8 cellular contexts compared by ENCODE assay signal in genomic region chr2:237895544-237896506, GRCh38. TPM values are rescaled to one million over a fixed set of nuclear protein-coding genes. Genes with fewer than 3 reads are reported as not detected.
A peak's percentile ranks its signal among the peaks of the same experiment; 100 is the strongest.
DNase-seq lines count a peak whose midpoint lies in the region; ATAC-seq, FAIRE-seq and TF ChIP-seq lines count a peak whose summit lies in the region.

No MANE protein-coding gene starts in this region.

- H3K27me3 Mint-ChIP-seq in astrocyte (ENCODE audit: low read depth, unreplicated experiment) (no peaks in the 10 kb centered on the region), WTC11 (ENCODE audit: low read depth) (no peaks in the 10 kb centered on the region), neural progenitor cell (ENCODE audit: insufficient read depth, low read depth) (peaks cover 14% of the 10 kb centered on the region)

- 57% methylated on average over 20 of the region's 27 CpGs for WGBS in suprapubic skin

- H3K27me3 ChIP-seq in astrocyte (ENCODE audit: insufficient read depth, low read length) = no peaks in the 10 kb centered on the region
- no peaks in the 10 kb centered on the region for H3K27me3 ChIP-seq in suprapubic skin
- no peaks in the 10 kb centered on the region for H3K27me3 ChIP-seq in neural progenitor cell

- H3K4me3 Mint-ChIP-seq in astrocyte (ENCODE audit: unreplicated experiment) = no peak overlapping the region
- H3K4me3 Mint-ChIP-seq in WTC11 = no peak overlapping the region
- no peak overlapping the region for H3K4me3 Mint-ChIP-seq in neural progenitor cell

- H3K9ac ChIP-seq in astrocyte (ENCODE audit: low read length) (peak overlapping the region; percentile 5), neural progenitor cell (no peak overlapping the region)

- peak overlapping the region; percentile 53 for H2AFZ ChIP-seq in astrocyte (ENCODE audit: low read depth, low read length)
- H2AFZ ChIP-seq in neural progenitor cell (replicated peaks) = no peak overlapping the region

- no peak for ATAC-seq in GM18873 (IDR thresholded peaks at IDR 0.05; ENCODE audit: low FRiP score, unreplicated experiment)
- ATAC-seq in HG03095 (IDR thresholded peaks at IDR 0.05; ENCODE audit: unreplicated experiment) = no peak
- no peak for ATAC-seq in WTC11

- H3K4me1 ChIP-seq in astrocyte (ENCODE audit: insufficient read depth, low read length) = peaks cover 18% of the 10 kb centered on the region
- peaks cover 46% of the 10 kb centered on the region for H3K4me1 ChIP-seq in suprapubic skin
- peaks cover 12% of the 10 kb centered on the region for H3K4me1 ChIP-seq in neural progenitor cell

- TF ChIP-seq EP300 in suprapubic skin (IDR thresholded peaks at IDR 0.05) = peak; percentile 90

- peaks cover under 1% of the 10 kb centered on the region for H3K36me3 Mint-ChIP-seq in astrocyte (ENCODE audit: low read depth, unreplicated experiment)
- no peaks in the 10 kb centered on the region for H3K36me3 Mint-ChIP-seq in WTC11
- no peaks in the 10 kb centered on the region for H3K36me3 Mint-ChIP-seq in neural progenitor cell

- no peaks in the 10 kb centered on the region for H3F3A ChIP-seq in neural progenitor cell (ENCODE audit: low read depth)

- POLR2A ChIA-PET in WTC11 (lab: Charles Lee) = no interaction called here

- peak overlapping the region; percentile 39 for H3K4me2 ChIP-seq in astrocyte (ENCODE audit: low read length)
- no peak overlapping the region for H3K4me2 ChIP-seq in neural progenitor cell

- H3K79me2 ChIP-seq in astrocyte (ENCODE audit: insufficient read depth, low read length) (no peaks in the 10 kb centered on the region), neural progenitor cell (ENCODE audit: low read depth) (no peaks in the 10 kb centered on the region)

- no peak overlapping the region for H3K27ac ChIP-seq in astrocyte (ENCODE audit: low read depth, low read length)
- peak overlapping the region; percentile 24 for H3K27ac ChIP-seq in suprapubic skin
- H3K27ac ChIP-seq in neural progenitor cell = no peak overlapping the region

- H3K36me3 ChIP-seq in astrocyte (ENCODE audit: insufficient read depth, low read length) (no peaks in the 10 kb centered on the region), suprapubic skin (no peaks in the 10 kb centered on the region), neural progenitor cell (no peaks in the 10 kb centered on the region)

- H3K27ac Mint-ChIP-seq in astrocyte (ENCODE audit: unreplicated experiment) (no peak overlapping the region), WTC11 (no peak overlapping the region), neural progenitor cell (no peak overlapping the region)

- H3K9me3 Mint-ChIP-seq in astrocyte (ENCODE audit: unreplicated experiment) = no peaks in the 10 kb centered on the region
- H3K9me3 Mint-ChIP-seq in WTC11 = no peaks in the 10 kb centered on the region
- no peaks in the 10 kb centered on the region for H3K9me3 Mint-ChIP-seq in neural progenitor cell

- no peak for TF ChIP-seq POLR2A in suprapubic skin (IDR thresholded peaks at IDR 0.05)

- H3K4me1 Mint-ChIP-seq in astrocyte (ENCODE audit: low read depth, unreplicated experiment) (peaks cover 7% of the 10 kb centered on the region), WTC11 (0 out of 2 replicates have a peak, but pooled peaks cover 4% of the 10 kb centered on the region), neural progenitor cell (peaks cover 17% of the 10 kb centered on the region)

- H3K9me3 ChIP-seq in astrocyte (ENCODE audit: insufficient read depth, low read depth, low read length) (no peaks in the 10 kb centered on the region), suprapubic skin (no peaks in the 10 kb centered on the region), neural progenitor cell (ENCODE audit: low read depth) (no peaks in the 10 kb centered on the region)

- no peak for FAIRE-seq in astrocyte (lab: Jason Lieb, UNC)

- no peak overlapping the region for H3K4me3 ChIP-seq in astrocyte (ENCODE audit: insufficient read depth, low read depth, low read length)
- no peak overlapping the region for H3K4me3 ChIP-seq in suprapubic skin
- H3K4me3 ChIP-seq in neural progenitor cell = no peak overlapping the region

- no peak for TF ChIP-seq CTCF in astrocyte (IDR thresholded peaks at IDR 0.05; ENCODE audit: insufficient read depth, low read depth, low read length)
- no peak for TF ChIP-seq CTCF in suprapubic skin (IDR thresholded peaks at IDR 0.05)
- no peak for TF ChIP-seq CTCF in WTC11 (IDR thresholded peaks at IDR 0.05)
- no peak for TF ChIP-seq CTCF in neural progenitor cell (IDR thresholded peaks at IDR 0.05)

- H4K20me1 ChIP-seq in astrocyte (ENCODE audit: insufficient read depth, low read length) = no peaks in the 10 kb centered on the region
- no peaks in the 10 kb centered on the region for H4K20me1 ChIP-seq in neural progenitor cell (ENCODE audit: low read depth)

- CTCF ChIA-PET in WTC11 (lab: Charles Lee) = interaction anchor here (0.9 to 1.1 kb wide), 3 partner anchors 27 to 38 kb away, joined by 3 read pairs; no protein-coding TSS in a partner anchor

- DNase-seq in NCI-H1092 (lab: John Stamatoyannopoulos, UW) = peak; percentile 58
- peak; percentile 16 for DNase-seq in astrocyte (ENCODE audit: low read depth)
- DNase-seq in inferior parietal cortex (ENCODE audit: extremely low spot score) = peak; percentile 22
- peak in 1 of 2 donors; percentile 72 for DNase-seq in suprapubic skin (ENCODE audit: low spot score in 2 of 2)
- no peak for DNase-seq in WTC11 (ENCODE audit: low spot score)
- no peak for DNase-seq in neural progenitor cell (ENCODE audit: low spot score)

TF ChIP-seq in WTC11, 78 proteins besides CTCF, POLR2A, EP300 and RAD21 (continues in another document):
- TF ChIP-seq E2F4 (CRISPR knock-in tag; IDR thresholded peaks at IDR 0.05; ENCODE audit: borderline replicate concordance, low read depth) (no peak), ARID4B (CRISPR knock-in tag; IDR thresholded peaks at IDR 0.05; ENCODE audit: borderline replicate concordance) (no peak), SOX15 (CRISPR knock-in tag; IDR thresholded peaks at IDR 0.05) (no peak), NFATC4 (CRISPR knock-in tag; IDR thresholded peaks at IDR 0.05) (no peak), ZBTB21 (CRISPR knock-in tag; IDR thresholded peaks at IDR 0.05; ENCODE audit: borderline replicate concordance) (no peak), ZMAT4 (CRISPR knock-in tag; IDR thresholded peaks at IDR 0.05) (no peak), ATF2 (CRISPR knock-in tag; IDR thresholded peaks at IDR 0.05; ENCODE audit: borderline replicate concordance, low read depth) (no peak)

RNA-seq across cellular contexts. Expression of gene RAMP1, which starts 36.4 kb away (rescaled TPM):
- total RNA-seq in astrocyte (9.1 and 13.7 TPM in 2 replicates), suprapubic skin (10 to 100 TPM in 3 of 4 donors, 1 to 10 TPM in 1; 10.0 to 16.1 (median 11.2) TPM), WTC11 (2021) (0.62 to 1.2 TPM (median 1.0 TPM) in 3 replicates), neural progenitor cell (ENCODE audit: low replicate concordance) (not detected in 2 replicates)

Comparison
In these comparisons a context has a peak if more than half of its experiments do, and no peak if none do; other contexts are left out.
1. DNase-seq: peak in NCI-H1092 (single experiment), astrocyte (single experiment) and inferior parietal cortex (single experiment); none in WTC11 (single experiment) and neural progenitor cell (single experiment).